1 cellular context compared by ENCODE assay signal in the genomic region with DNA sequence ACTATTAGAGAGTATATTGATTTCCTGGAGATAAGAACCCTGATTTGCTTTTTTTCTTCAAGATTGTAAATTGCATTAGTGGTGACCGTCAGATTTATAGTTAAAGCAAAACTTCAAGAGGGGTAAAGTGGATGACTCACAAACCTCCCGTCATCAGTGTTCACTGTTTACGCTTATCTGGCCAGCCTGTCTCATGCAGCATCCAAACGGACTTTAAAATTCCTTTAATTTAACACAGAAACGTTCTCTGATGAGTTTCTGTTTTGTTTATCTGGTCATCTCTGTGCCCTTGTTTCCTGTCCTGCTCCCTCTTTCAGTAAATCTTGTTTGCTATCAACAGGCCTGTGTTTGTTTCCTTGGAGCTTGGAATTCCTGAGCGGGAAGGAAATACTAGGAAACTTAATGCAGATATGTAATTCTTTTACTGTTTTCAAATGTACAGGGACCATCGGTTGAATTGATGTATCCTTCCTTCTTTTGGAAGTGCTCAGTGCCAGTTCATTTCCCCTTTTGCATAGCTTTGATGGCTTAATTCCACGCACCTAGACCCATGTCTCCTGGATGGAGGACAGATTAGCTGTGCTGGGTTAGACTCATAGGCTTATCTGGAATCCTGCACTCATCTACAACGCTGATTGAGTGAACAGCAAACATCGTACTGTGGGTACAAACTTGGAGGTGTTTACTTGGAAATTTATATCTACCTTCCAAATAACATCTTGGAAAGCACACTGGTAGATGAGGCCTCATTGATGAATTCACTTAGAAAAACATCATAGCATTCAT.
TF ChIP-seq lines count a peak whose summit lies in the region.

No MANE protein-coding gene starts in this region.

TF ChIP-seq in HepG2, 621 proteins besides CTCF, POLR2A, EP300 and RAD21:
- TF ChIP-seq JUN (CRISPR knock-in tag; IDR thresholded peaks at IDR 0.05): no peak
- TF ChIP-seq ZNF724P (CRISPR knock-in tag; IDR thresholded peaks at IDR 0.05; ENCODE audit: borderline replicate concordance): no peak
- peak; percentile 37; the same call in 1 of the 2 replicates for TF ChIP-seq CREB1 (IDR thresholded peaks at IDR 0.05)
- TF ChIP-seq CREB1 (CRISPR knock-in tag; IDR thresholded peaks at IDR 0.05): no peak
